ENCODE assay signal across 19 cellular contexts in the genomic region with DNA sequence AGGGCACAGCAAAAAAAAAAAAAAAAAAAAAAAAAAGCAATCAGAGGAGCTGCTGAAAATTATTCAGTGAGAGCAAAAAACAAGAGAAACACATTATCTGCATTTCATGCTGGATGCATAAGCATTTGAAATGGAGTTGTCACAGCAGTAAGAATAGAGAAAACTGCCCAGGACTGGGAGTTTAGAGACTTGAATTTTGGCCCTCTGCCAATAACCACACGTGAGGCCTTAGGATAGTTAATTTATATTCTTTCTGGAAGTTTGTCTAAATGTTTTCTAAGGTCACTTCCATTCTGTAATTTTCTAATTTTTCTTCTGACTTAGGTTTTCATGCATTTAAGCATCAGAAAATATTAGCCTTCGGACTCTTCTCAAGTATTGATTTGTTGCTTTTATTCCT.
A peak's percentile ranks its signal among the peaks of the same experiment; 100 is the strongest.
DNase-seq lines count a peak whose midpoint lies in the region; ATAC-seq, FAIRE-seq and TF ChIP-seq lines count a peak whose summit lies in the region.
"Had no signal": no experiment of that assay in that cellular context is flagged by ENCODE, and none has a peak within 500 bp of the region (broad histone marks: within the 10 kb centered on the region; RNA-seq: fewer than 3 reads in every experiment).

No MANE protein-coding gene starts in this region.

- no peak; a peak in 1 of 4 replicates for TF ChIP-seq RAD21 in K562 (CRISPR knock-in tag; conservative IDR thresholded peaks at IDR 0.05 in 1 of 2, IDR thresholded peaks at IDR 0.05 in 1 of 2)

- no peak overlapping the region for H3K4me3 ChIP-seq in K562

- no peaks in the 10 kb centered on the region for H3K27me3 ChIP-seq in K562 (ENCODE audit: control insufficient read depth in 2 of 2, insufficient read depth in 2 of 2, low read length in 2 of 2)
- H3K27me3 ChIP-seq: BE2C had no signal

- peak; percentile 66 for ATAC-seq in K562
- ATAC-seq in HG02885 (IDR thresholded peaks at IDR 0.05; ENCODE audit: poor library complexity, unreplicated experiment): no peak
- ATAC-seq: HepG2 had no signal

- no peak overlapping the region for H3K4me2 ChIP-seq in K562 (ENCODE audit: insufficient read depth, low read length)

- H3K9me1 ChIP-seq in K562 (ENCODE audit: control insufficient read depth, insufficient read depth, low read length): no peaks in the 10 kb centered on the region

- no peak for TF ChIP-seq EP300 in K562 (IDR thresholded peaks at IDR 0.05; ENCODE audit: low read length)

- H3K9me3 ChIP-seq in K562 (replicated peaks; ENCODE audit: control insufficient read depth, insufficient read depth, low read depth, low read length): no peaks in the 10 kb centered on the region
- H3K9me3 ChIP-seq: BE2C had no signal

- in situ Hi-C loops in K562 (cut with MboI): no loop called here

- no peak for TF ChIP-seq POLR2A in K562 (conservative IDR thresholded peaks at IDR 0.05)

- no TSS peak for BruUV-seq in K562 (replicated peaks; lab: Mats Ljungman, UMichigan)

- POLR2A ChIA-PET in K562 (lab: Yijun Ruan, JAX): interaction anchor here (0.8 kb wide), 1 partner anchor 64 kb away, joined by 3 read pairs; no protein-coding TSS in a partner anchor

- H3K9ac ChIP-seq in K562 (ENCODE audit: insufficient read depth in 1 of 2, low read depth in 2 of 2, low read length in 2 of 2): no peak overlapping the region

- H2AFZ ChIP-seq in K562 (ENCODE audit: low read depth, low read length): peak overlapping the region; percentile 14; the same call in 1 of the 2 replicates

- H3K36me3 ChIP-seq in K562 (ENCODE audit: control insufficient read depth, insufficient read depth, low read length): no peaks in the 10 kb centered on the region
- H3K36me3 ChIP-seq: BE2C had no signal

- no peak for FAIRE-seq in K562 (lab: Jason Lieb, UNC)
- FAIRE-seq: A204.1, HepG2 had no signal

- no peak for TF ChIP-seq CTCF in K562 (IDR thresholded peaks at IDR 0.05 in 2 of 3, conservative IDR thresholded peaks at IDR 0.05 in 1 of 3; ENCODE audit: insufficient read depth in 2 of 3, low read depth in 1 of 3, low read length in 3 of 3)

- H3K27ac ChIP-seq in K562 (ENCODE audit: extremely low read depth, low read depth, low read length): no peak overlapping the region

- H3K79me2 ChIP-seq in K562 (ENCODE audit: control insufficient read depth, insufficient read depth, low read length): no peaks in the 10 kb centered on the region

- intact Hi-C loops in K562 (cut with micrococcal nuclease): no loop called here

- WGBS in K562 (ENCODE audit: insufficient coverage, low coverage, missing lambda C conversion rate): 41% methylated on average over 2 of the region's 2 CpGs

- H4K20me1 ChIP-seq in K562 (replicated peaks; ENCODE audit: control insufficient read depth, insufficient read depth, low read length): no peaks in the 10 kb centered on the region

- CTCF ChIA-PET in K562 (lab: Yijun Ruan, JAX; ENCODE audit: low intra/inter-chr PET ratio): no interaction called here

- DNase-seq in NCI-H748 (lab: John Stamatoyannopoulos, UW; ENCODE audit: unreplicated experiment) (peak; percentile 7), NCI-H748 treated with DMSO at 0.1 percent for 48 hours (lab: John Stamatoyannopoulos, UW) (no peak), NCI-H82 (lab: John Stamatoyannopoulos, UW) (peak; percentile 67), K562 (ENCODE audit: extremely low read depth in 1 of 4, low spot score in 3 of 4) (peak in 1 of 4 experiments; percentile 41), HCEC 1CT (no peak), kidney glomerular epithelial cell (lab: John Stamatoyannopoulos, UW) (no peak)
- DNase-seq: ACHN; BE2C; CD4-positive, CD25-positive, alpha-beta regulatory T cell; CD8-positive, alpha-beta memory T cell; COR-L47; DMS153; DMS79; GF-D8; GOT3; H7 had no signal

- H3K4me1 ChIP-seq in K562 (replicated peaks in 1 of 2; ENCODE audit: control insufficient read depth in 2 of 2, insufficient read depth in 2 of 2, low read length in 2 of 2): no peaks in the 10 kb centered on the region
- H3K4me1 ChIP-seq: BE2C had no signal

TF ChIP-seq in K562, 482 proteins besides CTCF, POLR2A, EP300 and RAD21 (continues in another document):
- peak; percentile 81 for TF ChIP-seq SMAD1 (IDR thresholded peaks at IDR 0.05; ENCODE audit: low read depth, low read length, partially characterized antibody)
- no peak for TF ChIP-seq SMARCC2 (IDR thresholded peaks at IDR 0.05; ENCODE audit: low read depth)
- TF ChIP-seq CBFB (CRISPR knock-in tag; IDR thresholded peaks at IDR 0.05): no peak
- TF ChIP-seq, protein P1, sequence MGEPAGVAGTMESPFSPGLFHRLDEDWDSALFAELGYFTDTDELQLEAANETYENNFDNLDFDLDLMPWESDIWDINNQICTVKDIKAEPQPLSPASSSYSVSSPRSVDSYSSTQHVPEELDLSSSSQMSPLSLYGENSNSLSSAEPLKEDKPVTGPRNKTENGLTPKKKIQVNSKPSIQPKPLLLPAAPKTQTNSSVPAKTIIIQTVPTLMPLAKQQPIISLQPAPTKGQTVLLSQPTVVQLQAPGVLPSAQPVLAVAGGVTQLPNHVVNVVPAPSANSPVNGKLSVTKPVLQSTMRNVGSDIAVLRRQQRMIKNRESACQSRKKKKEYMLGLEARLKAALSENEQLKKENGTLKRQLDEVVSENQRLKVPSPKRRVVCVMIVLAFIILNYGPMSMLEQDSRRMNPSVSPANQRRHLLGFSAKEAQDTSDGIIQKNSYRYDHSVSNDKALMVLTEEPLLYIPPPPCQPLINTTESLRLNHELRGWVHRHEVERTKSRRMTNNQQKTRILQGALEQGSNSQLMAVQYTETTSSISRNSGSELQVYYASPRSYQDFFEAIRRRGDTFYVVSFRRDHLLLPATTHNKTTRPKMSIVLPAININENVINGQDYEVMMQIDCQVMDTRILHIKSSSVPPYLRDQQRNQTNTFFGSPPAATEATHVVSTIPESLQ (CRISPR knock-in tag; IDR thresholded peaks at IDR 0.05): no peak
- TF ChIP-seq, protein P2, sequence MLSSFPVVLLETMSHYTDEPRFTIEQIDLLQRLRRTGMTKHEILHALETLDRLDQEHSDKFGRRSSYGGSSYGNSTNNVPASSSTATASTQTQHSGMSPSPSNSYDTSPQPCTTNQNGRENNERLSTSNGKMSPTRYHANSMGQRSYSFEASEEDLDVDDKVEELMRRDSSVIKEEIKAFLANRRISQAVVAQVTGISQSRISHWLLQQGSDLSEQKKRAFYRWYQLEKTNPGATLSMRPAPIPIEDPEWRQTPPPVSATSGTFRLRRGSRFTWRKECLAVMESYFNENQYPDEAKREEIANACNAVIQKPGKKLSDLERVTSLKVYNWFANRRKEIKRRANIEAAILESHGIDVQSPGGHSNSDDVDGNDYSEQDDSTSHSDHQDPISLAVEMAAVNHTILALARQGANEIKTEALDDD (IDR thresholded peaks at IDR 0.05): no peak
- TF ChIP-seq MED1 (CRISPR knock-in tag; IDR thresholded peaks at IDR 0.05; ENCODE audit: borderline replicate concordance): no peak
- TF ChIP-seq SIX5 (IDR thresholded peaks at IDR 0.05; ENCODE audit: borderline replicate concordance in 1 of 2, insufficient read depth in 1 of 2, low read depth in 1 of 2, low read length in 2 of 2): no peak
- TF ChIP-seq MYC (IDR thresholded peaks at IDR 0.05; ENCODE audit: low read depth, low read length): no peak
- no peak for TF ChIP-seq MYC (CRISPR knock-in tag; IDR thresholded peaks at IDR 0.05; ENCODE audit: borderline replicate concordance, low read depth)
- TF ChIP-seq RBM17 (IDR thresholded peaks at IDR 0.05; ENCODE audit: borderline replicate concordance, low read depth, low read length): no peak
- TF ChIP-seq ZNF184 (CRISPR knock-in tag; IDR thresholded peaks at IDR 0.05): no peak
- no peak for TF ChIP-seq PRMT5 (CRISPR knock-in tag; IDR thresholded peaks at IDR 0.05)
- no peak for TF ChIP-seq OTX1 (CRISPR knock-in tag; IDR thresholded peaks at IDR 0.05)
- TF ChIP-seq HSF4 (CRISPR knock-in tag; IDR thresholded peaks at IDR 0.05; ENCODE audit: borderline replicate concordance): no peak
- peak; percentile 99 for TF ChIP-seq NFIC (IDR thresholded peaks at IDR 0.05)
- no peak for TF ChIP-seq ZBTB26 (CRISPR knock-in tag; IDR thresholded peaks at IDR 0.05)
- no peak for TF ChIP-seq DACH1 (IDR thresholded peaks at IDR 0.05; ENCODE audit: partially characterized antibody)
- TF ChIP-seq DIDO1 (tag; IDR thresholded peaks at IDR 0.05; ENCODE audit: low read depth): no peak
- TF ChIP-seq NFIX (CRISPR knock-in tag; IDR thresholded peaks at IDR 0.05; ENCODE audit: low read depth): peak; percentile 96
- TF ChIP-seq NCOA2 (IDR thresholded peaks at IDR 0.05; ENCODE audit: partially characterized antibody in 2 of 2): peak in 1 of 2 experiments; percentile 47
- TF ChIP-seq CXXC5 (CRISPR knock-in tag; IDR thresholded peaks at IDR 0.05): 0 out of 2 replicates have a peak, but pooled peaks have one; percentile 19
- TF ChIP-seq ZNF232 (CRISPR knock-in tag; IDR thresholded peaks at IDR 0.05): no peak
- TF ChIP-seq CCNT2 (IDR thresholded peaks at IDR 0.05; ENCODE audit: borderline replicate concordance, extremely low read depth, insufficient read length, low read depth, low read length): no peak
- TF ChIP-seq ZEB2 (IDR thresholded peaks at IDR 0.05): no peak
- TF ChIP-seq L3MBTL2 (IDR thresholded peaks at IDR 0.05): no peak
- TF ChIP-seq U2AF2 (optimal IDR thresholded peaks at IDR 0.05; ENCODE audit: low read depth, low read length): no peak
- TF ChIP-seq HDAC1 (IDR thresholded peaks at IDR 0.05): no peak
- TF ChIP-seq FOXK2 (conservative IDR thresholded peaks at IDR 0.05 in 1 of 2, IDR thresholded peaks at IDR 0.05 in 1 of 2; ENCODE audit: low read depth in 2 of 2): no peak
- no peak for TF ChIP-seq ZNF644 (tag; IDR thresholded peaks at IDR 0.05; ENCODE audit: low read depth)
- TF ChIP-seq HDAC8 (tag; IDR thresholded peaks at IDR 0.05): no peak

Comparison
In these comparisons a context has a peak if more than half of its experiments do, and no peak if none do; other contexts are left out.
1. DNase-seq: peak in NCI-H748 (single experiment) and NCI-H82 (single experiment); none in NCI-H748 treated with DMSO at 0.1 percent for 48 hours (single experiment), HCEC 1CT (single experiment) and kidney glomerular epithelial cell (single experiment).